ENCODE assay signal across 1 cellular context in genomic region chr1:234724517-234725176, GRCh38.
A peak's percentile ranks its signal among the peaks of the same experiment; 100 is the strongest.
TF ChIP-seq lines count a peak whose summit lies in the region.

No MANE protein-coding gene starts in this region.

TF ChIP-seq in K562, 482 proteins besides CTCF, POLR2A, EP300 and RAD21 (continued from another document and continues in another):
- TF ChIP-seq NELFE (IDR thresholded peaks at IDR 0.05; ENCODE audit: insufficient read depth, insufficient read length): no peak
- peak; percentile 80; the same call in 1 of the 2 replicates for TF ChIP-seq ZBTB17 (CRISPR knock-in tag; IDR thresholded peaks at IDR 0.05)
- TF ChIP-seq TCF15 (CRISPR knock-in tag; IDR thresholded peaks at IDR 0.05): 0 out of 2 replicates have a peak, but pooled peaks have one; percentile 16
- TF ChIP-seq ZNF639 (CRISPR knock-in tag; conservative IDR thresholded peaks at IDR 0.05 in 1 of 2, IDR thresholded peaks at IDR 0.05 in 1 of 2): peak in 1 of 2 experiments; percentile 13; a peak in 1 of 4 replicates
- no peak; the same call in 1 of the 2 replicates for TF ChIP-seq MYNN (IDR thresholded peaks at IDR 0.05)
- TF ChIP-seq MYNN (CRISPR knock-in tag; IDR thresholded peaks at IDR 0.05): no peak
- no peak for TF ChIP-seq SOX6 (IDR thresholded peaks at IDR 0.05)
- no peak for TF ChIP-seq ZNF143 (CRISPR knock-in tag; IDR thresholded peaks at IDR 0.05)
- TF ChIP-seq THRAP3 (IDR thresholded peaks at IDR 0.05; ENCODE audit: borderline replicate concordance): peak; percentile 55; the same call in 1 of the 2 replicates
- TF ChIP-seq SAP30 (IDR thresholded peaks at IDR 0.05; ENCODE audit: borderline replicate concordance, insufficient read depth, low read depth, low read length, poor library complexity, severe bottlenecking): peak; percentile 20
- no peak for TF ChIP-seq FOS (IDR thresholded peaks at IDR 0.05; ENCODE audit: extremely low read depth, insufficient read length)
- no peak for TF ChIP-seq CGGBP1 (CRISPR knock-in tag; IDR thresholded peaks at IDR 0.05)
- no peak for TF ChIP-seq ZBTB8A (IDR thresholded peaks at IDR 0.05; ENCODE audit: partially characterized antibody)
- 0 out of 2 replicates have a peak, but pooled peaks have one; percentile 39 for TF ChIP-seq ZNF77 (CRISPR knock-in tag; IDR thresholded peaks at IDR 0.05)
- no peak for TF ChIP-seq DPF2 (IDR thresholded peaks at IDR 0.05)
- TF ChIP-seq BRD4 (IDR thresholded peaks at IDR 0.05): peak; percentile 88
- no peak for TF ChIP-seq ZNF655 (CRISPR knock-in tag; IDR thresholded peaks at IDR 0.05)
- TF ChIP-seq KDM5B (IDR thresholded peaks at IDR 0.05; ENCODE audit: insufficient replicate concordance, low read depth, low read length): peak; percentile 56
- TF ChIP-seq DNMT1 (IDR thresholded peaks at IDR 0.05): peak; percentile 44; the same call in 1 of the 2 replicates
- TF ChIP-seq COPS2 (conservative IDR thresholded peaks at IDR 0.05): no peak
- no peak for TF ChIP-seq ZNF280B (CRISPR knock-in tag; IDR thresholded peaks at IDR 0.05)
- no peak for TF ChIP-seq SRSF1 (IDR thresholded peaks at IDR 0.05; ENCODE audit: low read depth, low read length)
- TF ChIP-seq ZFP30 (CRISPR knock-in tag; IDR thresholded peaks at IDR 0.05; ENCODE audit: borderline replicate concordance): no peak
- TF ChIP-seq SMAD4 (CRISPR knock-in tag; conservative IDR thresholded peaks at IDR 0.05): no peak
- no peak for TF ChIP-seq HDAC2 (IDR thresholded peaks at IDR 0.05)
- TF ChIP-seq MGA (IDR thresholded peaks at IDR 0.05): peak; percentile 15; the same call in 1 of the 2 replicates
- TF ChIP-seq ZNF263 (CRISPR knock-in tag; IDR thresholded peaks at IDR 0.05; ENCODE audit: borderline replicate concordance): no peak
- 0 out of 2 replicates have a peak, but pooled peaks have one; percentile 78 for TF ChIP-seq HOMEZ (CRISPR knock-in tag; IDR thresholded peaks at IDR 0.05)
- TF ChIP-seq ZNF512 (tag; IDR thresholded peaks at IDR 0.05): no peak
- no peak for TF ChIP-seq ZNF184 (CRISPR knock-in tag; IDR thresholded peaks at IDR 0.05)
- no peak for TF ChIP-seq NFYB (IDR thresholded peaks at IDR 0.05; ENCODE audit: extremely low read depth, insufficient read length)
- TF ChIP-seq NR2C2 (CRISPR knock-in tag; IDR thresholded peaks at IDR 0.05): peak; percentile 53; the same call in 1 of the 2 replicates
- 0 out of 2 replicates have a peak, but pooled peaks have one; percentile 4 for TF ChIP-seq NR2C2 (tag; IDR thresholded peaks at IDR 0.05)
- peak; percentile 67; the same call in 1 of the 2 replicates for TF ChIP-seq FOXP1 (CRISPR knock-in tag; IDR thresholded peaks at IDR 0.05)
- no peak for TF ChIP-seq USF2 (CRISPR knock-in tag; IDR thresholded peaks at IDR 0.05)
- no peak; the same call in 1 of the 2 replicates for TF ChIP-seq KAT7 (CRISPR knock-in tag; IDR thresholded peaks at IDR 0.05; ENCODE audit: borderline replicate concordance)
- no peak for TF ChIP-seq ETS1 (conservative IDR thresholded peaks at IDR 0.05; ENCODE audit: control insufficient read depth, low read depth, low read length)
